Comparison of ENCODE assay signal across 22 cellular contexts in genomic region chr4:120864969-120865368, GRCh38. TPM values are rescaled to one million over a fixed set of nuclear protein-coding genes. Genes with fewer than 3 reads are reported as not detected.
DNase-seq lines count a peak whose midpoint lies in the region; ATAC-seq and TF ChIP-seq lines count a peak whose summit lies in the region.
"Had no signal": no experiment of that assay in that cellular context is flagged by ENCODE, and none has a peak within 500 bp of the region (broad histone marks: within the 10 kb centered on the region; RNA-seq: fewer than 3 reads in every experiment).

No MANE protein-coding gene starts in this region.

- H3K27ac Mint-ChIP-seq in progenitor cell of endocrine pancreas = no peak overlapping the region
- H3K27ac Mint-ChIP-seq: CD14-positive monocyte; CD4-positive, alpha-beta T cell; CD8-positive, alpha-beta memory T cell had no signal

- TF ChIP-seq CTCF in SK-N-SH (IDR thresholded peaks at IDR 0.05) (no peak), progenitor cell of endocrine pancreas (IDR thresholded peaks at IDR 0.05; ENCODE audit: unreplicated experiment) (no peak)

- ATAC-seq in SK-N-SH treated with all-trans-retinoic acid at 6 μM for 48 hours (no peak), HG02885 (IDR thresholded peaks at IDR 0.05; ENCODE audit: poor library complexity, unreplicated experiment) (no peak)
- ATAC-seq: A549 had no signal

- no peaks in the 10 kb centered on the region for H3F3A ChIP-seq in SK-N-SH (replicated peaks; ENCODE audit: insufficient read depth)

- H3K36me3 ChIP-seq in SK-N-SH (replicated peaks in 1 of 2; ENCODE audit: control insufficient read depth in 1 of 2, insufficient read depth in 2 of 2, low read length in 1 of 2) (no peaks in the 10 kb centered on the region), iPS-20b (ENCODE audit: insufficient read depth, low read depth, low read length) (no peaks in the 10 kb centered on the region), mesodermal cell (ENCODE audit: control insufficient read depth, insufficient read depth, low read length) (no peaks in the 10 kb centered on the region)
- H3K36me3 ChIP-seq: BE2C; BLaER1 treated with 17β-estradiol and CSF1 and Interleukin-3, amounts not matched to agents 10 nM and 100 nM had no signal

- DNase-seq in SK-N-SH = no peak
- no peak for DNase-seq in stimulated activated CD4-positive, alpha-beta T cell treated with anti-CD3 and anti-CD28 coated beads, Interleukin-12 subunit alpha, Interleukin-12 subunit beta, amount 100 ng/mL, for 4 hours
- DNase-seq in progenitor cell of endocrine pancreas (ENCODE audit: low spot score, unreplicated experiment) = no peak
- DNase-seq: 8988T; ACHN; AML-193; BE2C; CD4-positive, alpha-beta T cell; CD8-positive, alpha-beta memory T cell; DMS 273 treated with DMSO at 0.1 percent for 48 hours; DMS79; GF-D8; GM23248; H7; HCEC 1CT had no signal

- no peaks in the 10 kb centered on the region for H3K79me2 ChIP-seq in SK-N-SH (ENCODE audit: insufficient read depth)

- H3K4me1 ChIP-seq in SK-N-SH (ENCODE audit: control insufficient read depth in 1 of 2, insufficient read depth in 2 of 2, low read depth in 1 of 2, low read length in 1 of 2) (no peaks in the 10 kb centered on the region), iPS-20b (ENCODE audit: insufficient read depth, low read length) (peaks cover 12% of the 10 kb centered on the region; the same call in 1 of the 2 replicates), mesodermal cell (ENCODE audit: control insufficient read depth, insufficient read depth, low read length, poor library complexity, severe bottlenecking) (no peaks in the 10 kb centered on the region)
- H3K4me1 ChIP-seq: A549; BE2C; BLaER1 treated with 17β-estradiol and CSF1 and Interleukin-3, amounts not matched to agents 10 nM and 100 nM had no signal

- H3K9ac ChIP-seq in SK-N-SH = no peak overlapping the region
- no peak overlapping the region for H3K9ac ChIP-seq in iPS-20b (ENCODE audit: low read depth, low read length)
- H3K9ac ChIP-seq: BLaER1 treated with 17β-estradiol and CSF1 and Interleukin-3, amounts not matched to agents 10 nM and 100 nM; GM23248 had no signal

- H3K4me3 ChIP-seq in SK-N-SH (ENCODE audit: low read depth in 2 of 2, low read length in 1 of 2) = no peak overlapping the region
- no peak overlapping the region for H3K4me3 ChIP-seq in iPS-20b (ENCODE audit: low read length)
- no peak overlapping the region for H3K4me3 ChIP-seq in mesodermal cell (ENCODE audit: extremely low read depth, insufficient read depth, low read length, poor library complexity, severe bottlenecking)
- H3K4me3 ChIP-seq: A549; BLaER1 treated with 17β-estradiol and CSF1 and Interleukin-3, amounts not matched to agents 10 nM and 100 nM; GM23248 had no signal

- TF ChIP-seq RAD21 in SK-N-SH (IDR thresholded peaks at IDR 0.05; ENCODE audit: low read length) = no peak

- POLR2A ChIA-PET in SK-N-SH (lab: Yijun Ruan, JAX) = no interaction called here

- no peaks in the 10 kb centered on the region for H3K9me3 ChIP-seq in SK-N-SH
- no peaks in the 10 kb centered on the region for H3K9me3 ChIP-seq in iPS-20b (ENCODE audit: insufficient read depth, low read depth, low read length)
- H3K9me3 ChIP-seq in mesodermal cell (ENCODE audit: control insufficient read depth, low read length) = no peaks in the 10 kb centered on the region
- H3K9me3 ChIP-seq: A549; BE2C; BLaER1 treated with 17β-estradiol and CSF1 and Interleukin-3, amounts not matched to agents 10 nM and 100 nM had no signal

- H3K4me1 Mint-ChIP-seq in progenitor cell of endocrine pancreas (ENCODE audit: low read depth) = peaks cover 2% of the 10 kb centered on the region
- H3K4me1 Mint-ChIP-seq: CD8-positive, alpha-beta memory T cell had no signal

- no peak overlapping the region for H2AFZ ChIP-seq in SK-N-SH (ENCODE audit: low read depth)
- H2AFZ ChIP-seq: GM23248 had no signal

- CTCF ChIA-PET in SK-N-SH (lab: Yijun Ruan, JAX) = no interaction called here

- peaks cover 1% of the 10 kb centered on the region for H3K36me3 Mint-ChIP-seq in progenitor cell of endocrine pancreas (ENCODE audit: insufficient read depth)
- H3K36me3 Mint-ChIP-seq: CD14-positive monocyte; CD8-positive, alpha-beta memory T cell had no signal

- H3K27me3 ChIP-seq in SK-N-SH (ENCODE audit: insufficient read depth) = no peaks in the 10 kb centered on the region
- no peaks in the 10 kb centered on the region for H3K27me3 ChIP-seq in iPS-20b (ENCODE audit: insufficient read depth, low read length)
- H3K27me3 ChIP-seq: BE2C; BLaER1 treated with 17β-estradiol and CSF1 and Interleukin-3, amounts not matched to agents 10 nM and 100 nM had no signal

- no peaks in the 10 kb centered on the region for H3K9me2 ChIP-seq in SK-N-SH

- no peaks in the 10 kb centered on the region for H3K9me3 Mint-ChIP-seq in progenitor cell of endocrine pancreas (ENCODE audit: low read depth)
- H3K9me3 Mint-ChIP-seq: CD14-positive monocyte; CD4-positive, alpha-beta T cell; CD8-positive, alpha-beta memory T cell had no signal

- H4K20me1 ChIP-seq in SK-N-SH (ENCODE audit: insufficient read depth) = no peaks in the 10 kb centered on the region
- H4K20me1 ChIP-seq: BLaER1 treated with 17β-estradiol and CSF1 and Interleukin-3, amounts not matched to agents 10 nM and 100 nM had no signal

- no peak overlapping the region for H3K4me2 ChIP-seq in SK-N-SH
- H3K4me2 ChIP-seq: A549; BLaER1 treated with 17β-estradiol and CSF1 and Interleukin-3, amounts not matched to agents 10 nM and 100 nM had no signal

- H3K27ac ChIP-seq in SK-N-SH (ENCODE audit: low read depth in 2 of 2, low read length in 1 of 2) (no peak overlapping the region), iPS-20b (ENCODE audit: low read length) (peak overlapping the region; percentile 2), mesodermal cell (ENCODE audit: low read depth, low read length, severe bottlenecking) (peak overlapping the region; percentile 61)
- H3K27ac ChIP-seq: A549; BLaER1 treated with 17β-estradiol and CSF1 and Interleukin-3, amounts not matched to agents 10 nM and 100 nM; GM23248 had no signal

- no peaks in the 10 kb centered on the region for H3K27me3 Mint-ChIP-seq in progenitor cell of endocrine pancreas
- H3K27me3 Mint-ChIP-seq: CD4-positive, alpha-beta T cell had no signal

- no peak for TF ChIP-seq EP300 in SK-N-SH (IDR thresholded peaks at IDR 0.05; ENCODE audit: borderline replicate concordance in 1 of 2, low read depth in 1 of 2, low read length in 1 of 2)

- WGBS in SK-N-SH (ENCODE audit: low lambda C conversion rate) = 96% methylated on average over 2 of the region's 2 CpGs
- 80% methylated on average over 2 of the region's 2 CpGs; no CpG with 5 or more reads in 1 of the 2 experiments for WGBS in mesodermal cell (ENCODE audit: insufficient coverage in 2 of 2), 2 experiments

- H3K4me3 Mint-ChIP-seq in progenitor cell of endocrine pancreas (ENCODE audit: low read depth) = no peak overlapping the region
- H3K4me3 Mint-ChIP-seq: CD14-positive monocyte; CD4-positive, alpha-beta T cell; CD8-positive, alpha-beta memory T cell had no signal

TF ChIP-seq in SK-N-SH treated with all-trans-retinoic acid at 6 μM for 48 hours, 23 proteins besides CTCF, POLR2A, EP300 and RAD21:
- TF ChIP-seq ISL1 (CRISPR knock-in tag; IDR thresholded peaks at IDR 0.05) = peak; percentile 29; the same call in 1 of the 2 replicates
- TF ChIP-seq ZNF565 (CRISPR knock-in tag; conservative IDR thresholded peaks at IDR 0.05; ENCODE audit: low read depth) = no peak
TF ChIP-seq in SK-N-SH treated with all-trans-retinoic acid at 6 μM for 48 hours: peak in this region for 1.

TF ChIP-seq in SK-N-SH, 30 proteins besides CTCF, POLR2A, EP300 and RAD21:
- TF ChIP-seq YY1 (IDR thresholded peaks at IDR 0.05; ENCODE audit: low read depth) (no peak), TAF1 (IDR thresholded peaks at IDR 0.05; ENCODE audit: borderline replicate concordance, low read depth, low read length) (no peak), PBX3 (IDR thresholded peaks at IDR 0.05) (no peak), ELF1 (IDR thresholded peaks at IDR 0.05) (no peak)

RNA-seq across cellular contexts. Expression of gene PRDM5, which starts 57.6 kb away (rescaled TPM):
- 3.8 and 5.4 TPM in 2 replicates for polyA plus RNA-seq in SK-N-SH (2012; rRNA removed)
- 3.9 and 4.2 TPM in 2 replicates for polyA plus RNA-seq in SK-N-SH (2012; cell fraction: cytosol; rRNA removed)
- 6.0 and 11.5 TPM in 2 replicates for polyA plus RNA-seq in SK-N-SH (2012; cell fraction: nucleus; rRNA removed)
- 11.6 TPM for polyA plus RNA-seq in mesodermal cell (2013, experiment 1 of 2)
- 11.7 TPM for polyA plus RNA-seq in mesodermal cell (2013, experiment 2 of 2)
- total RNA-seq in progenitor cell of endocrine pancreas = 18.9 and 24.1 TPM in 2 replicates

Comparison
In these comparisons a context has a peak if more than half of its experiments do, and no peak if none do; other contexts are left out.
1. H3K27ac ChIP-seq: peak in iPS-20b (single experiment) and mesodermal cell (single experiment); none in SK-N-SH (0 of 2).